In the genomic region with DNA sequence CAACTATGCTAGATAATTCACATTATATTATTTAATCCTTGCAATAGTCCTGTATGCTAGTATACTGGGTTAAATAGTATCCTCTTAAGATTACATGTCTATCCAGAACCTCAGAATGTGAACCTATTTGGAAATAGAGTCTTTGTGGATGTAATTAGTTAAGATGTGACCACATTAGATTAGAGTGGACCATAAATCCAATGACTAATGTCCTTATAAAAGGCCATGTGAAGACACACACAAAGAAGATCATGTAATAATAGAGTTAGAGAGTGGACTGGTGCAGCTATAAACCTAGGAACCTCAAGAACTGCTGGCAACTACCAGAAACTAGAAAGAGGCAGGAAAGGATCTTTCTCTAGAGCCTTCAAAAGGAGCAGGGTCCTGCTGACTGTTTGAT, we compare ENCODE assay signal across 16 cellular contexts.
"Had no signal": no experiment of that assay in that cellular context is flagged by ENCODE, and none has a peak within 500 bp of the region (broad histone marks: within the 10 kb centered on the region; RNA-seq: fewer than 3 reads in every experiment).

No MANE protein-coding gene starts in this region.

- H3K27ac ChIP-seq: coronary artery, heart left ventricle, pancreas, testis, tibial nerve, upper lobe of right lung, vagina had no signal

- DNase-seq: effector CD4-positive, alpha-beta T cell; endodermal cell; erythroblast; foreskin melanocyte; heart left ventricle; hippocampal formation; occipital lobe; pancreas; right cardiac atrium; stimulated activated CD4-positive, alpha-beta T cell treated with anti-CD3 and anti-CD28 coated beads, Interleukin-4, amount 100 ng/mL, for 1 hour; stimulated activated CD8-positive, alpha-beta memory T cell treated with anti-CD3 and anti-CD28 coated beads, Interleukin-4, amount 100 ng/mL, for 48 hours; testis; upper lobe of right lung had no signal

- H3K9me3 ChIP-seq: pancreas, testis, upper lobe of right lung, vagina had no signal

- H3K4me1 ChIP-seq: pancreas, testis had no signal

- H3K27me3 ChIP-seq: heart left ventricle, pancreas, testis, tibial nerve, upper lobe of right lung, vagina had no signal

- H3K4me3 ChIP-seq: coronary artery, heart left ventricle, pancreas, testis, tibial nerve, upper lobe of right lung, vagina had no signal

- H3K36me3 ChIP-seq: heart left ventricle, pancreas, tibial nerve, upper lobe of right lung, vagina had no signal
